ENCODE assay signal across 8 cellular contexts in genomic region chr19:14080887-14081796, GRCh38. TPM values are rescaled to one million over a fixed set of nuclear protein-coding genes. Genes with fewer than 3 reads are reported as not detected.
DNase-seq lines count a peak whose midpoint lies in the region; ATAC-seq and TF ChIP-seq lines count a peak whose summit lies in the region.

No MANE protein-coding gene starts in this region.

- peak overlapping the region; percentile 62 for H3K4me3 ChIP-seq in astrocyte of the spinal cord (ENCODE audit: low read depth, low read length)

- peak; percentile 97 for DNase-seq in NCI-H2029 treated with DMSO at 0.1 percent for 48 hours (lab: John Stamatoyannopoulos, UW)
- DNase-seq in T1000 (lab: John Stamatoyannopoulos, UW): peak; percentile 97
- DNase-seq in astrocyte of the spinal cord (ENCODE audit: low read depth, low spot score): peak; percentile 99
- DNase-seq in hippocampal formation (lab: John Stamatoyannopoulos, UW): peak; percentile 97 to 100
- peak; percentile 99 for DNase-seq in renal cortical epithelial cell (ENCODE audit: low read depth)
- DNase-seq in cortex of kidney (lab: John Stamatoyannopoulos, UW): no peak

- TF ChIP-seq CTCF in astrocyte of the spinal cord (IDR thresholded peaks at IDR 0.05; ENCODE audit: low read depth, low read length): no peak

- in situ Hi-C loops in astrocyte of the spinal cord (cut with HindIII; ENCODE audit: low sequenced_read_pairs): loop anchor here (25.0 kb wide), 1 partner anchor 194 kb away; the partner anchor contains the start of gene NANOS3

- peak; percentile 88 for ATAC-seq in GM18511 (IDR thresholded peaks at IDR 0.05; ENCODE audit: unreplicated experiment)
- ATAC-seq in HG03025 (IDR thresholded peaks at IDR 0.05; ENCODE audit: low FRiP score, unreplicated experiment): peak; percentile 84

RNA-seq across cellular contexts. Expression of gene C19orf67, which starts 4.4 kb away (rescaled TPM):
- not detected in 2 replicates for total RNA-seq in renal cortical epithelial cell

RNA-seq across cellular contexts. Expression of gene MISP3, which starts 8.6 kb away (rescaled TPM):
- total RNA-seq in renal cortical epithelial cell: 1.3 and 1.6 TPM in 2 replicates

RNA-seq across cellular contexts. Expression of gene SAMD1, which starts 9.4 kb away (rescaled TPM):
- 13.2 and 35.0 TPM in 2 replicates for total RNA-seq in renal cortical epithelial cell

RNA-seq across cellular contexts. Expression of gene PALM3, which starts 19.3 kb away (rescaled TPM):
- 0.35 and 0.70 TPM in 2 replicates for total RNA-seq in renal cortical epithelial cell

RNA-seq across cellular contexts. Expression of gene PRKACA, which starts 36.4 kb away (rescaled TPM):
- total RNA-seq in renal cortical epithelial cell: 19.1 and 62.4 TPM in 2 replicates
